11 cellular contexts compared by ENCODE assay signal in genomic region chr10:101223274-101224059, GRCh38. TPM values are rescaled to one million over a fixed set of nuclear protein-coding genes. Genes with fewer than 3 reads are reported as not detected.
A peak's percentile ranks its signal among the peaks of the same experiment; 100 is the strongest.
DNase-seq lines count a peak whose midpoint lies in the region; ATAC-seq and TF ChIP-seq lines count a peak whose summit lies in the region.
"Had no signal": no experiment of that assay in that cellular context is flagged by ENCODE, and none has a peak within 500 bp of the region (broad histone marks: within the 10 kb centered on the region; RNA-seq: fewer than 3 reads in every experiment).

No MANE protein-coding gene starts in this region.

- H3K27ac ChIP-seq in right cardiac atrium (ENCODE audit: low read length), result no peak overlapping the region
- H3K27ac ChIP-seq in right atrium auricular region, result no peak overlapping the region
- H3K27ac ChIP-seq in urinary bladder (ENCODE audit: low read depth), result no peak overlapping the region
- H3K27ac ChIP-seq: C4-2B, foreskin keratinocyte had no signal

- H3K27me3 Mint-ChIP-seq in nephron progenitor cell (ENCODE audit: low read depth, poor library complexity), result peaks cover 100% of the 10 kb centered on the region
- H3K27me3 Mint-ChIP-seq in activated naive CD4-positive, alpha-beta T cell treated with anti-CD3 and anti-CD28 coated beads for 36 hours (ENCODE audit: low read depth), result peaks cover 85% of the 10 kb centered on the region

- no peak for ATAC-seq in right cardiac atrium
- no peak for ATAC-seq in HG03175 (IDR thresholded peaks at IDR 0.05; ENCODE audit: unreplicated experiment)
- ATAC-seq: foreskin keratinocyte had no signal

- H3K27me3 ChIP-seq in right cardiac atrium (ENCODE audit: control insufficient read depth, insufficient read depth) (no peaks in the 10 kb centered on the region), right atrium auricular region (peaks cover 60 to 88% of the 10 kb centered on the region in 2 donors)

- H3K27ac Mint-ChIP-seq in nephron progenitor cell, result no peak overlapping the region
- no peak overlapping the region for H3K27ac Mint-ChIP-seq in activated naive CD4-positive, alpha-beta T cell treated with anti-CD3 and anti-CD28 coated beads for 36 hours

- WGBS in right cardiac atrium, result 6% methylated on average over 50 of the region's 50 CpGs
- 7% methylated on average over 50 of the region's 50 CpGs for WGBS in urinary bladder

- H3K4me3 ChIP-seq in right cardiac atrium (ENCODE audit: low read length), result peak overlapping the region; percentile 41
- H3K4me3 ChIP-seq in right atrium auricular region, result peak overlapping the region in 1 of 2 donors; percentile 42
- peak overlapping the region; percentile 29 for H3K4me3 ChIP-seq in urinary bladder (ENCODE audit: low read depth, low read length)

- H3K9me3 Mint-ChIP-seq in nephron progenitor cell, result peaks cover 4% of the 10 kb centered on the region
- no peaks in the 10 kb centered on the region for H3K9me3 Mint-ChIP-seq in activated naive CD4-positive, alpha-beta T cell treated with anti-CD3 and anti-CD28 coated beads for 36 hours

- H3K9me3 ChIP-seq in right cardiac atrium (ENCODE audit: control insufficient read depth, low read length) (no peaks in the 10 kb centered on the region), right atrium auricular region (no peaks in the 10 kb centered on the region)

- CTCF ChIA-PET in activated naive CD4-positive, alpha-beta T cell treated with anti-CD3 and anti-CD28 coated beads for 36 hours (lab: Charles Lee), result interaction anchor here (0.6 to 1.9 kb wide), 6 partner anchors 9 to 320 kb away, joined by 3 to 18 read pairs (median 4); no protein-coding TSS in a partner anchor

- peaks cover 2% of the 10 kb centered on the region for H3K4me1 ChIP-seq in right cardiac atrium (ENCODE audit: control insufficient read depth, insufficient read depth, low read length)
- H3K4me1 ChIP-seq in right atrium auricular region, result peaks cover 0 to 57% of the 10 kb centered on the region in 2 donors
- no peaks in the 10 kb centered on the region for H3K4me1 ChIP-seq in urinary bladder (ENCODE audit: insufficient read depth)

- H3K4me3 Mint-ChIP-seq in nephron progenitor cell, result peak overlapping the region; percentile 11
- H3K4me3 Mint-ChIP-seq in activated naive CD4-positive, alpha-beta T cell treated with anti-CD3 and anti-CD28 coated beads for 36 hours, result no peak overlapping the region

- intact Hi-C loops in right cardiac atrium (cut with DNase I), result no loop called here
- intact Hi-C loops in activated naive CD4-positive, alpha-beta T cell treated with anti-CD3 and anti-CD28 coated beads for 36 hours (cut with micrococcal nuclease), result loop anchor here (10.0 kb wide), 2 partner anchors 479 to 569 kb away; partner anchors contain the start of gene PAX2

- TF ChIP-seq CTCF in right atrium auricular region (IDR thresholded peaks at IDR 0.05) (no peak), nephron progenitor cell (IDR thresholded peaks at IDR 0.05) (no peak)

- H3K36me3 Mint-ChIP-seq in nephron progenitor cell (ENCODE audit: low read depth), result no peaks in the 10 kb centered on the region
- H3K36me3 Mint-ChIP-seq in activated naive CD4-positive, alpha-beta T cell treated with anti-CD3 and anti-CD28 coated beads for 36 hours (ENCODE audit: low read depth), result no peaks in the 10 kb centered on the region

- DNase-seq in right cardiac atrium (no peak), right atrium auricular region (ENCODE audit: low spot score) (no peak), dermis blood vessel endothelial cell (peak; percentile 17), nephron progenitor cell (peak; percentile 38), putamen (ENCODE audit: low spot score) (no peak)
- no peak for DNase-seq in activated naive CD4-positive, alpha-beta T cell treated with anti-CD3 and anti-CD28 coated beads for 36 hours
- DNase-seq: foreskin keratinocyte, NCI-H1105 had no signal

- H3K36me3 ChIP-seq in right atrium auricular region (no peaks in the 10 kb centered on the region), urinary bladder (ENCODE audit: insufficient read depth) (no peaks in the 10 kb centered on the region)

- H3K4me1 Mint-ChIP-seq in nephron progenitor cell, result peaks cover 59% of the 10 kb centered on the region
- H3K4me1 Mint-ChIP-seq in activated naive CD4-positive, alpha-beta T cell treated with anti-CD3 and anti-CD28 coated beads for 36 hours (ENCODE audit: low read depth), result peaks cover 43% of the 10 kb centered on the region

RNA-seq across cellular contexts. Expression of gene LBX1, which starts 5.8 kb away (rescaled TPM):
- total RNA-seq in right cardiac atrium (not detected), right atrium auricular region (not detected), dermis blood vessel endothelial cell (not detected in 2 replicates), urinary bladder (not detected)
- polyA plus RNA-seq in right cardiac atrium (not detected), urinary bladder (not detected)
- not detected for total RNA-seq in activated naive CD4-positive, alpha-beta T cell treated with anti-CD3 and anti-CD28 coated beads for 36 hours
- total RNA-seq: foreskin keratinocyte had no signal
- polyA plus RNA-seq: foreskin keratinocyte had no signal

Comparison
In these comparisons a context has a peak if more than half of its experiments do, and no peak if none do; other contexts are left out.
1. DNase-seq: peak in dermis blood vessel endothelial cell (single experiment) and nephron progenitor cell (single experiment); none in right cardiac atrium (0 of 3), right atrium auricular region (single experiment), putamen (single experiment) and activated naive CD4-positive, alpha-beta T cell treated with anti-CD3 and anti-CD28 coated beads for 36 hours (single experiment).